Comparison of ENCODE assay signal across 8 cellular contexts in the genomic region with DNA sequence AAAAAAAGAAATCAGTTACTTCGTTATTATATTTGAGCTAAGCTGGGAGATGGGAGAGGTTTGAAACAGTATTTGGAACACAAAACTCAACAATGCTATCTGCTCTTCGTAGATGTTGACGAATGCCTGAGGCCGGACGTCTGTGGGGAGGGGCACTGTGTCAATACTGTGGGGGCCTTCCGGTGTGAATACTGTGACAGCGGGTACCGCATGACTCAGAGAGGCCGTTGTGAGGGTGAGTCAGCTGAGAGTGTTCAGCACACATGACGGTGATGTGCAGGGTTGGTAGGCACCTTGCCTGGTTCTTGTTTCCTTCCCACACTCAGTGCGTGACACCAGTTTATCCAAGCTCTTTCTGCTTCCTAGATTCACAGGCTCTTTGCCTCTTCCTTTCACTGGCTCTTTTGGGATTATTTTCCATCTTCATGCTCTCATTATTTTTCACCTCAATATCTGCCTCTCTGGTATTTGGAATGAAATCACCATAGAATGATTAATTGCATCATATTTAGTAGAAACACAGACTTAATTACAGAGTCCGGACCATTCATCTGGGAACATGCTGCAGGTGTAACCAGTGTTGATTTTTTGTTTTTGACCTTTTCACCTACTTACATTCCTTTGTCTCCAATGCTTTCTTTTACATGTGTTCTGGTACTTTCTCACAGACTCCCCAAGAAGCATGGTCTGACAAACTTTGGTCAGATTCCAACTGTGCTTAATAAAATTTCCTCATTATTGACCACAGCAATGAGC.
DNase-seq lines count a peak whose midpoint lies in the region; FAIRE-seq and TF ChIP-seq lines count a peak whose summit lies in the region.

No MANE protein-coding gene starts in this region.

- 72 to 74% methylated on average over 12 of the region's 12 CpGs for WGBS in testis, 2 donors

- DNase-seq in stimulated activated naive CD4-positive, alpha-beta T cell treated with Interleukin-2 at 50 U/mL for 16 hours (lab: John Stamatoyannopoulos, UW), result peak; percentile 65
- no peak for DNase-seq in stimulated activated naive CD4-positive, alpha-beta T cell (lab: John Stamatoyannopoulos, UW)
- peak; percentile 51 for DNase-seq in activated effector memory CD4-positive, alpha-beta T cell treated with Interleukin-2 at 50 U/mL for 16 hours
- peak; percentile 82 for DNase-seq in islet precursor cell
- DNase-seq in urothelium cell line (ENCODE audit: low spot score), result peak; percentile 95
- DNase-seq in GF-D8 (lab: John Stamatoyannopoulos, UW), result no peak
- DNase-seq in pons (ENCODE audit: low spot score), result no peak
- DNase-seq in testis, result no peak

- H3K36me3 ChIP-seq in testis (ENCODE audit: low read depth, missing control alignments), result no peaks in the 10 kb centered on the region

- H3K4me1 ChIP-seq in testis, result no peaks in the 10 kb centered on the region

- intact Hi-C loops in testis (cut with DNase I; ENCODE audit: low total_unique reads), result no loop called here

- H3K4me3 ChIP-seq in testis, result no peak overlapping the region

- TF ChIP-seq CTCF in testis (IDR thresholded peaks at IDR 0.05), result no peak

- no peaks in the 10 kb centered on the region for H3K27me3 ChIP-seq in testis

- peak; percentile 73 for FAIRE-seq in urothelium cell line (lab: Jason Lieb, UNC)

- TF ChIP-seq POLR2A in testis (IDR thresholded peaks at IDR 0.05), result no peak

- no peaks in the 10 kb centered on the region for H3K9me3 ChIP-seq in testis

- peak overlapping the region in 1 of 2 donors; percentile 83 for H3K27ac ChIP-seq in testis

Comparison
In these comparisons a context has a peak if more than half of its experiments do, and no peak if none do; other contexts are left out.
1. DNase-seq: peak in stimulated activated naive CD4-positive, alpha-beta T cell treated with Interleukin-2 at 50 U/mL for 16 hours (single experiment), activated effector memory CD4-positive, alpha-beta T cell treated with Interleukin-2 at 50 U/mL for 16 hours (single experiment), islet precursor cell (single experiment) and urothelium cell line (single experiment); none in stimulated activated naive CD4-positive, alpha-beta T cell (0 of 6), GF-D8 (single experiment), pons (single experiment) and testis (single experiment).